In the genomic region with DNA sequence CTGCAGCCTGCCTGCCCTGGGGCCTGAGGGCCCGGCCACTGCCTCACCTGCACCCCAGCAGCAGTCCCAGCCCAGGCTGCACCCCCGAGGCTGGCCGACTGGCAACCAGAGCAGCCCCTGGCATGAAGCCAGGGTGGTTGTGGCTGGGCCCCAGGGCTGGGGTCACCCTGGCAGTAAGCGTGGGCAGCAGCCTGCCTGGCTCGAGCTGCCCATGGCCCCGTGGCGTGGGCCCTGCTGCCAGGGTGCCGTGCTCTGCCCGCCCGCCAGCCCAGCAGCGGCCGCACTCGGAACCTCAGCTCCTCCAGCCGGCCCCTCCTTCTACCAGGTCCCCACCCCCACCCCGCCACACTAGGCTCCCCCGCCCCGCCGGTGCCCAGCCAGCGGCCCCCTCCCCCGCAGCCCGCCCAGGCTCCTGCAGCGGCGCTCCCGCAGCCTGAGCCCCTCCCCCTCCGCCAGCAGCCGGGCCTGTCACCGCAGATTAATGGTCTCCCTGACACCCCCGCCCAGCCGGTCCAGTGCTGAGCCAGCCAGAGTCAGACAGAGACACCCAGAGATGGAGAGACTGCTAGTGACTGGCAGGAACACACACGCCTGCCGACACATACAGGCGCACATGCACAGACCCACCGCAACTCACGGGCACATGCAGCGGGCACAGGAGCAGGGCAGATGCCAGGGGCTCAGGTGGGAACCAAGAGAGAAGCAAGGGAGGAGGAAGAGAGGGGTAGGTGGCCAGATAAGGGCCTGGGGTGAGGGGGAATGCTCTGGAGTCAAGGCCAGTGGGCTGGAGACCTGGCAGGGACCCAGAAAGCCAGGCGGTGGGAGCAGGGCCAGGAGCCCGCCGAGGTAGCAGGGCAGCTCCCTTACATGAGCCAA, we compare ENCODE assay signal across 2 cellular contexts.
TF ChIP-seq lines count a peak whose summit lies in the region.

No MANE protein-coding gene starts in this region.

TF ChIP-seq in IMR-90, 13 proteins besides CTCF, POLR2A, EP300 and RAD21:
- TF ChIP-seq CHD1 (IDR thresholded peaks at IDR 0.05; ENCODE audit: low read depth, low read length) (no peak), BHLHE40 (IDR thresholded peaks at IDR 0.05; ENCODE audit: low read depth, low read length) (peak; percentile 24; the same call in 1 of the 2 replicates), MAFK (IDR thresholded peaks at IDR 0.05; ENCODE audit: low read depth, low read length) (no peak), FOS (IDR thresholded peaks at IDR 0.05; ENCODE audit: low read depth, low read length) (no peak), RCOR1 (IDR thresholded peaks at IDR 0.05; ENCODE audit: insufficient replicate concordance, low read length) (no peak), SMC3 (IDR thresholded peaks at IDR 0.05; ENCODE audit: low read depth, low read length) (no peak)

TF ChIP-seq in HepG2, 621 proteins besides CTCF, POLR2A, EP300 and RAD21:
- no peak for TF ChIP-seq FOXK2 (IDR thresholded peaks at IDR 0.05)
- TF ChIP-seq TFDP1 (CRISPR knock-in tag; IDR thresholded peaks at IDR 0.05; ENCODE audit: borderline replicate concordance): no peak
- no peak for TF ChIP-seq ZNF567 (CRISPR knock-in tag; IDR thresholded peaks at IDR 0.05; ENCODE audit: borderline replicate concordance)
- TF ChIP-seq DR1 (CRISPR knock-in tag; IDR thresholded peaks at IDR 0.05): no peak
- TF ChIP-seq ZNF75D (CRISPR knock-in tag; IDR thresholded peaks at IDR 0.05; ENCODE audit: borderline replicate concordance): no peak
- TF ChIP-seq ZNF343 (CRISPR knock-in tag; IDR thresholded peaks at IDR 0.05): no peak
- no peak for TF ChIP-seq ATRX (CRISPR knock-in tag; IDR thresholded peaks at IDR 0.05; ENCODE audit: borderline replicate concordance)
- no peak for TF ChIP-seq ZKSCAN1 (IDR thresholded peaks at IDR 0.05; ENCODE audit: low read length)
- TF ChIP-seq EZH2 (conservative IDR thresholded peaks at IDR 0.05; ENCODE audit: low read depth, low read length): no peak
- TF ChIP-seq FOXA1 (IDR thresholded peaks at IDR 0.05): no peak
- TF ChIP-seq FOXA1 (CRISPR knock-in tag; IDR thresholded peaks at IDR 0.05): no peak
TF ChIP-seq in HepG2: peak in this region for 0.
